ENCODE assay signal across 2 cellular contexts in the genomic region with DNA sequence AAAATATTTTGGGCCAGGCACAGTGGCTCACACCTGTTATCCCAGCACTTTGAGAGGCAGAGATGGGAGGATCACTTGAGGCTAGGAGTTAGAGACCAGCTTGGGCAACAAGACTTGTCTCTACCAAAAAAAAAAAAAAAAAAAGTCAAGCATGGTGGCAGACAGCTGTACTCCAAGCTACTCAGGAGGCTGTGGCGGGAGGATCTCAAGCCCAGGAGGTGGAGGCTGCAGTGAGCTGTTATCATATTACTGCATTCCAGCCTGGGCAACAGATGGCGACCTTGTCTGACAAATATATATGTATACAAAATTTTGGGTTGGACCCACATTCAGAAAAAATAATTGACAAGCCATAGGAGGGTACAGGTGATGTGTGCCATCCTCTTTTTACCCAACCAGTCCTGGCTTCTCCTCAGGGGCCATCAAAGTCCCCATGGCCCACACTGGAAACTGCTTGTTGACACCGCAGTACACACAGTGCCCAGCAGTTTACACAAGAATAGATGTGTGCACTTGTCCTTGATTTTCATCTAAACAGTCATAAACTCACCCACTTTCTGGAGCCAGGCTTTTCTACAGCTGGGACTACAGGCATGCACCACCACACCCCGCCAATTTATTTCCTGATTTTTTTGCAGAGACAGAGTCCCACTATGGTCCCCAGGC.
TF ChIP-seq lines count a peak whose summit lies in the region.

No MANE protein-coding gene starts in this region.

TF ChIP-seq in HEK293, 187 proteins besides CTCF, POLR2A, EP300 and RAD21:
- TF ChIP-seq ZNF843 (tag by site-specific recombination; IDR thresholded peaks at IDR 0.05), result no peak
- TF ChIP-seq YY2 (tag by site-specific recombination; IDR thresholded peaks at IDR 0.05), result no peak
- TF ChIP-seq GLI2 (tag by site-specific recombination; IDR thresholded peaks at IDR 0.05; ENCODE audit: borderline replicate concordance, low read depth), result no peak
- TF ChIP-seq ZNF555 (tag by site-specific recombination; conservative IDR thresholded peaks at IDR 0.05), result no peak

TF ChIP-seq in K562, 482 proteins besides CTCF, POLR2A, EP300 and RAD21:
- TF ChIP-seq, protein P1, sequence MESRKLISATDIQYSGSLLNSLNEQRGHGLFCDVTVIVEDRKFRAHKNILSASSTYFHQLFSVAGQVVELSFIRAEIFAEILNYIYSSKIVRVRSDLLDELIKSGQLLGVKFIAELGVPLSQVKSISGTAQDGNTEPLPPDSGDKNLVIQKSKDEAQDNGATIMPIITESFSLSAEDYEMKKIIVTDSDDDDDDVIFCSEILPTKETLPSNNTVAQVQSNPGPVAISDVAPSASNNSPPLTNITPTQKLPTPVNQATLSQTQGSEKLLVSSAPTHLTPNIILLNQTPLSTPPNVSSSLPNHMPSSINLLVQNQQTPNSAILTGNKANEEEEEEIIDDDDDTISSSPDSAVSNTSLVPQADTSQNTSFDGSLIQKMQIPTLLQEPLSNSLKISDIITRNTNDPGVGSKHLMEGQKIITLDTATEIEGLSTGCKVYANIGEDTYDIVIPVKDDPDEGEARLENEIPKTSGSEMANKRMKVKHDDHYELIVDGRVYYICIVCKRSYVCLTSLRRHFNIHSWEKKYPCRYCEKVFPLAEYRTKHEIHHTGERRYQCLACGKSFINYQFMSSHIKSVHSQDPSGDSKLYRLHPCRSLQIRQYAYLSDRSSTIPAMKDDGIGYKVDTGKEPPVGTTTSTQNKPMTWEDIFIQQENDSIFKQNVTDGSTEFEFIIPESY (CRISPR knock-in tag; IDR thresholded peaks at IDR 0.05), result peak; percentile 85
- TF ChIP-seq, protein P2, sequence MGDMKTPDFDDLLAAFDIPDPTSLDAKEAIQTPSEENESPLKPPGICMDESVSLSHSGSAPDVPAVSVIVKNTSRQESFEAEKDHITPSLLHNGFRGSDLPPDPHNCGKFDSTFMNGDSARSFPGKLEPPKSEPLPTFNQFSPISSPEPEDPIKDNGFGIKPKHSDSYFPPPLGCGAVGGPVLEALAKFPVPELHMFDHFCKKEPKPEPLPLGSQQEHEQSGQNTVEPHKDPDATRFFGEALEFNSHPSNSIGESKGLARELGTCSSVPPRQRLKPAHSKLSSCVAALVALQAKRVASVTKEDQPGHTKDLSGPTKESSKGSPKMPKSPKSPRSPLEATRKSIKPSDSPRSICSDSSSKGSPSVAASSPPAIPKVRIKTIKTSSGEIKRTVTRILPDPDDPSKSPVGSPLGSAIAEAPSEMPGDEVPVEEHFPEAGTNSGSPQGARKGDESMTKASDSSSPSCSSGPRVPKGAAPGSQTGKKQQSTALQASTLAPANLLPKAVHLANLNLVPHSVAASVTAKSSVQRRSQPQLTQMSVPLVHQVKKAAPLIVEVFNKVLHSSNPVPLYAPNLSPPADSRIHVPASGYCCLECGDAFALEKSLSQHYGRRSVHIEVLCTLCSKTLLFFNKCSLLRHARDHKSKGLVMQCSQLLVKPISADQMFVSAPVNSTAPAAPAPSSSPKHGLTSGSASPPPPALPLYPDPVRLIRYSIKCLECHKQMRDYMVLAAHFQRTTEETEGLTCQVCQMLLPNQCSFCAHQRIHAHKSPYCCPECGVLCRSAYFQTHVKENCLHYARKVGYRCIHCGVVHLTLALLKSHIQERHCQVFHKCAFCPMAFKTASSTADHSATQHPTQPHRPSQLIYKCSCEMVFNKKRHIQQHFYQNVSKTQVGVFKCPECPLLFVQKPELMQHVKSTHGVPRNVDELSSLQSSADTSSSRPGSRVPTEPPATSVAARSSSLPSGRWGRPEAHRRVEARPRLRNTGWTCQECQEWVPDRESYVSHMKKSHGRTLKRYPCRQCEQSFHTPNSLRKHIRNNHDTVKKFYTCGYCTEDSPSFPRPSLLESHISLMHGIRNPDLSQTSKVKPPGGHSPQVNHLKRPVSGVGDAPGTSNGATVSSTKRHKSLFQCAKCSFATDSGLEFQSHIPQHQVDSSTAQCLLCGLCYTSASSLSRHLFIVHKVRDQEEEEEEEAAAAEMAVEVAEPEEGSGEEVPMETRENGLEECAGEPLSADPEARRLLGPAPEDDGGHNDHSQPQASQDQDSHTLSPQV (IDR thresholded peaks at IDR 0.05), result no peak
- TF ChIP-seq HIVEP1 (CRISPR knock-in tag; IDR thresholded peaks at IDR 0.05), result no peak
- TF ChIP-seq CBFA2T2 (conservative IDR thresholded peaks at IDR 0.05), result no peak
- peak; percentile 68 for TF ChIP-seq RBM25 (IDR thresholded peaks at IDR 0.05; ENCODE audit: low read depth, low read length, severe bottlenecking)
